In genomic region chr10:108592926-108593325, GRCh38 we compare ENCODE assay signal across 29 cellular contexts.
"Had no signal": no experiment of that assay in that cellular context is flagged by ENCODE, and none has a peak within 500 bp of the region (broad histone marks: within the 10 kb centered on the region; RNA-seq: fewer than 3 reads in every experiment).

No MANE protein-coding gene starts in this region.

- DNase-seq: activated B cell treated with CpG ODN at 0.5 μM for 24 hours; activated CD4-positive, alpha-beta memory T cell treated with anti-CD3 and anti-CD28 coated beads for 36 hours; activated CD4-positive, alpha-beta T cell treated with anti-CD3 and anti-CD28 coated beads for 48 hours; activated CD8-positive, alpha-beta memory T cell treated with anti-CD3 and anti-CD28 coated beads, Interleukin-2, amount 10 ng/mL, durations not matched to agents 7 days and 5 days; activated CD8-positive, alpha-beta memory T cell treated with anti-CD3 and anti-CD28 coated beads, Interleukin-2, amount 50 U/mL, for 4 hours; activated CD8-positive, alpha-beta T cell treated with anti-CD3 and anti-CD28 coated beads, Interleukin-2, amount 10 ng/mL, durations not matched to agents 7 days and 5 days; activated effector memory CD4-positive, alpha-beta T cell treated with anti-CD3 and anti-CD28 coated beads, Interleukin-2, amount 50 U/mL, for 16 hours; activated naive CD4-positive, alpha-beta T cell treated with anti-CD3 and anti-CD28 coated beads for 36 hours; activated naive CD8-positive, alpha-beta T cell treated with anti-CD3 and anti-CD28 coated beads for 36 hours; activated naive CD8-positive, alpha-beta T cell treated with anti-CD3 and anti-CD28 coated beads, Interleukin-2, amount 50 U/mL, for 24 hours; activated T-cell treated with anti-CD3 and anti-CD28 coated beads, Interleukin-2, amount 50 U/mL, for 1 hour; activated T-cell treated with anti-CD3 and anti-CD28 coated beads, Interleukin-2, amount 50 U/mL, for 48 hours; adrenal gland; amygdala; aorta; body of pancreas; caudate nucleus; cortex of kidney; dermis blood vessel endothelial cell; effector CD4-positive, alpha-beta T cell; effector memory CD8-positive, alpha-beta T cell; erythroblast; foreskin keratinocyte; T-helper 1 cell; T-helper 17 cell; T1000; WERI-Rb-1 had no signal

- ATAC-seq: activated CD4-positive, CD25-positive, alpha-beta regulatory T cell treated with anti-CD3 and anti-CD28 coated beads, Interleukin-2, amount 50 U/mL, for 24 hours; activated CD8-positive, alpha-beta memory T cell treated with anti-CD3 and anti-CD28 coated beads, Interleukin-2, amount 10 ng/mL, durations not matched to agents 7 days and 5 days; activated CD8-positive, alpha-beta T cell treated with anti-CD3 and anti-CD28 coated beads, Interleukin-2, amount 10 ng/mL, durations not matched to agents 7 days and 5 days; activated naive CD8-positive, alpha-beta T cell treated with anti-CD3 and anti-CD28 coated beads, Interleukin-2, amount 50 U/mL, for 24 hours; body of pancreas; effector memory CD8-positive, alpha-beta T cell; foreskin keratinocyte; gastroesophageal sphincter; T-helper 17 cell had no signal
